In the genomic region with DNA sequence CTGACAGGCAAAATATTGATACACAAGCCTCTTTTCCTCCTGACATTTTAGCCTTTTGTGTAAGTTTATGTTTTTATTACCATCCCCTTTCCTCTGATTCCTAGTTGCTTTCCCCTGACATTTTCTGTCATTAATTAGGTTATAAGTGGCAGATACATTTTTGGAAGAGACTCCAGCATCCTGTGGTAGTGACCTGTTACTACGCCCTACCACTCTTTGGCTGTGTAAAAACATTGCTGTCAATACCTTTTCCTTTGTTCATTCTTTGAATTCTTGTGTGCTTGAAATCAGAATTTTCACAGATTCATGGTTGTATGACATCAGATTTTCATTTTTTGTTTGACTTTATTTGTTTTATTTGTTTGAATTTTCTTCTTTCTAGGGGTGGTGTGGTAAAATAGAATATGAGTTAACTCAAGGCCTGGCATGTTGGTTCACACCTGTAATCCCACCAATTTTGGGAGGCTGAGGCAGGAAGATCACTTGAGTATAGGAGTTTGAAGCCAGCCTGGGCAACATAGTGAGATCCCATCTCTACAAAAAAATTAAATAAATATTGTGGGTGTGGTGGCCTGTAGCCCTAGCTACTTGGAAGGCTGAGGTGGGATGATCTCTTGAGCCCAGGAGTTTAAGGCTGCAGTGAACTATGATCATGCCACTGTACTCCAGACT, we compare ENCODE assay signal across 13 cellular contexts. TPM values are rescaled to one million over a fixed set of nuclear protein-coding genes. Genes with fewer than 3 reads are reported as not detected.
A peak's percentile ranks its signal among the peaks of the same experiment; 100 is the strongest.
DNase-seq lines count a peak whose midpoint lies in the region; ATAC-seq, FAIRE-seq and TF ChIP-seq lines count a peak whose summit lies in the region.
"Had no signal": no experiment of that assay in that cellular context is flagged by ENCODE, and none has a peak within 500 bp of the region (broad histone marks: within the 10 kb centered on the region; RNA-seq: fewer than 3 reads in every experiment).

No MANE protein-coding gene starts in this region.

- no peak overlapping the region for H3K9ac ChIP-seq in endothelial cell of umbilical vein (replicated peaks; ENCODE audit: extremely low read depth, insufficient read depth, low read length)

- no peak overlapping the region for H3K4me2 ChIP-seq in PC-9
- no peak overlapping the region for H3K4me2 ChIP-seq in endothelial cell of umbilical vein (ENCODE audit: insufficient read depth, low read length)

- H3K36me3 ChIP-seq in PC-9 (ENCODE audit: low read depth) (no peaks in the 10 kb centered on the region), endothelial cell of umbilical vein (ENCODE audit: control insufficient read depth in 2 of 2, extremely low read depth in 1 of 2, insufficient read depth in 2 of 2, low read length in 2 of 2) (no peaks in the 10 kb centered on the region)

- 0 out of 2 replicates have a peak, but pooled peaks cover 5% of the 10 kb centered on the region for H3F3A ChIP-seq in PC-9 (ENCODE audit: insufficient read depth, low read depth)

- H3K9me3 ChIP-seq in PC-9 (ENCODE audit: insufficient read depth, low read depth) (no peaks in the 10 kb centered on the region), endothelial cell of umbilical vein (replicated peaks; ENCODE audit: control insufficient read depth, insufficient read depth, low read length) (no peaks in the 10 kb centered on the region)
- H3K9me3 ChIP-seq: spleen had no signal

- intact Hi-C loops in PC-9 (cut with micrococcal nuclease; ENCODE audit: unreplicated experiment): no loop called here
- intact Hi-C loops in endothelial cell of umbilical vein (cut with micrococcal nuclease): no loop called here

- TF ChIP-seq POLR2A in endothelial cell of umbilical vein (IDR thresholded peaks at IDR 0.05; ENCODE audit: low read depth, low read length): no peak

- no peak overlapping the region for H3K4me3 ChIP-seq in PC-9
- H3K4me3 ChIP-seq in endothelial cell of umbilical vein (replicated peaks in 1 of 3; ENCODE audit: insufficient read depth in 1 of 3, low read depth in 1 of 3, low read length in 3 of 3): no peak overlapping the region
- no peak overlapping the region for H3K4me3 ChIP-seq in retinal pigment epithelial cell (ENCODE audit: low read length)
- H3K4me3 ChIP-seq: spleen had no signal

- no peaks in the 10 kb centered on the region for H3K9me3 Mint-ChIP-seq in activated CD8-positive, alpha-beta memory T cell treated with anti-CD3 and anti-CD28 coated beads, Interleukin-2, amount 10 ng/mL, durations not matched to agents 7 days and 5 days (ENCODE audit: low read depth)
- H3K9me3 Mint-ChIP-seq: activated naive CD4-positive, alpha-beta T cell treated with anti-CD3 and anti-CD28 coated beads, Interleukin-2, amount 50 U/mL, for 72 hours had no signal

- CTCF ChIA-PET in activated CD8-positive, alpha-beta memory T cell treated with anti-CD3 and anti-CD28 coated beads, Interleukin-2, amount 10 ng/mL, durations not matched to agents 7 days and 5 days (lab: Charles Lee): interaction anchor here (1.7 kb wide), 1 partner anchor 46 kb away, joined by 5 read pairs; no protein-coding TSS in a partner anchor
- CTCF ChIA-PET in PC-9 (lab: Charles Lee) (no interaction called here), endothelial cell of umbilical vein (lab: Charles Lee) (interaction anchor here (1.0 to 2.0 kb wide), 2 partner anchors 46 to 122 kb away, joined by 4 to 11 read pairs; no protein-coding TSS in a partner anchor)

- H3K9me1 ChIP-seq in endothelial cell of umbilical vein (replicated peaks; ENCODE audit: control insufficient read depth, extremely low read depth, insufficient read depth, low read length): no peaks in the 10 kb centered on the region

- no peak overlapping the region for H3K4me3 Mint-ChIP-seq in activated CD8-positive, alpha-beta memory T cell treated with anti-CD3 and anti-CD28 coated beads, Interleukin-2, amount 10 ng/mL, durations not matched to agents 7 days and 5 days

- H3K27me3 ChIP-seq in PC-9 (ENCODE audit: insufficient read depth, low read depth): no peaks in the 10 kb centered on the region
- no peaks in the 10 kb centered on the region for H3K27me3 ChIP-seq in endothelial cell of umbilical vein (ENCODE audit: control insufficient read depth in 2 of 2, insufficient read depth in 2 of 2, low read length in 2 of 2)
- H3K27me3 ChIP-seq: spleen had no signal

- no peaks in the 10 kb centered on the region for H3K9me2 ChIP-seq in PC-9 (ENCODE audit: insufficient read depth)

- H2AFZ ChIP-seq in PC-9: no peak overlapping the region
- H2AFZ ChIP-seq in endothelial cell of umbilical vein (ENCODE audit: low read depth, low read length): no peak overlapping the region

- POLR2A ChIA-PET in PC-9 (lab: Charles Lee; ENCODE audit: unreplicated experiment): no interaction called here
- POLR2A ChIA-PET in endothelial cell of umbilical vein (lab: Charles Lee): no interaction called here

- peaks cover 87% of the 10 kb centered on the region for H3K79me2 ChIP-seq in PC-9 (ENCODE audit: low read depth)
- H3K79me2 ChIP-seq in endothelial cell of umbilical vein (ENCODE audit: control insufficient read depth, insufficient read depth, low read length): peaks cover 90% of the 10 kb centered on the region

- no TSS peak for BruUV-seq in PC-9 (replicated peaks; lab: Mats Ljungman, UMichigan)
- BruUV-seq in endothelial cell of umbilical vein (replicated peaks; lab: Mats Ljungman, UMichigan): no TSS peak

- H3K27ac Mint-ChIP-seq in activated CD8-positive, alpha-beta memory T cell treated with anti-CD3 and anti-CD28 coated beads, Interleukin-2, amount 10 ng/mL, durations not matched to agents 7 days and 5 days: peak overlapping the region; percentile 17

- H3K27ac ChIP-seq in PC-9: peak overlapping the region; percentile 12; the same call in 1 of the 2 replicates
- peak overlapping the region; percentile 7 for H3K27ac ChIP-seq in endothelial cell of umbilical vein (ENCODE audit: insufficient read depth, low read depth, low read length)
- H3K27ac ChIP-seq: spleen had no signal

- H3K36me3 Mint-ChIP-seq in activated CD8-positive, alpha-beta memory T cell treated with anti-CD3 and anti-CD28 coated beads, Interleukin-2, amount 10 ng/mL, durations not matched to agents 7 days and 5 days: peaks cover 6% of the 10 kb centered on the region

- no peaks in the 10 kb centered on the region for H3K27me3 Mint-ChIP-seq in activated CD8-positive, alpha-beta memory T cell treated with anti-CD3 and anti-CD28 coated beads, Interleukin-2, amount 10 ng/mL, durations not matched to agents 7 days and 5 days

- H3K4me1 ChIP-seq in PC-9 (replicated peaks; ENCODE audit: insufficient read depth) (no peaks in the 10 kb centered on the region), endothelial cell of umbilical vein (ENCODE audit: control insufficient read depth, extremely low read depth, insufficient read depth, low read length) (peaks cover 4% of the 10 kb centered on the region)

- TF ChIP-seq CTCF in PC-9 (conservative IDR thresholded peaks at IDR 0.05) (no peak), endothelial cell of umbilical vein (IDR thresholded peaks at IDR 0.05; ENCODE audit: extremely low read depth in 1 of 2, insufficient read depth in 1 of 2, low read depth in 1 of 2, low read length in 2 of 2) (no peak), retinal pigment epithelial cell (conservative IDR thresholded peaks at IDR 0.05; ENCODE audit: low read depth, low read length) (peak; percentile 29), omental fat pad (IDR thresholded peaks at IDR 0.05) (no peak)

- peaks cover 7% of the 10 kb centered on the region for H3K4me1 Mint-ChIP-seq in activated CD8-positive, alpha-beta memory T cell treated with anti-CD3 and anti-CD28 coated beads, Interleukin-2, amount 10 ng/mL, durations not matched to agents 7 days and 5 days

- FAIRE-seq in endothelial cell of umbilical vein (lab: Jason Lieb, UNC): no peak

- H4K20me1 ChIP-seq in PC-9 (ENCODE audit: insufficient read depth): peaks cover 9% of the 10 kb centered on the region
- peaks cover 21% of the 10 kb centered on the region for H4K20me1 ChIP-seq in endothelial cell of umbilical vein (replicated peaks; ENCODE audit: control insufficient read depth, extremely low read depth, insufficient read depth, low read length)

- no peak for DNase-seq in activated CD8-positive, alpha-beta memory T cell treated with anti-CD3 and anti-CD28 coated beads, Interleukin-2, amount 10 ng/mL, durations not matched to agents 7 days and 5 days
- no peak for DNase-seq in activated CD8-positive, alpha-beta memory T cell treated with anti-CD3 and anti-CD28 coated beads, Interleukin-2, amount 50 U/mL, for 48 hours
- DNase-seq in PC-9 (no peak), endothelial cell of umbilical vein (ENCODE audit: low read depth, low spot score) (no peak), retinal pigment epithelial cell (ENCODE audit: low read depth) (no peak), omental fat pad (ENCODE audit: low spot score) (no peak), NCI-H82 (lab: John Stamatoyannopoulos, UW) (no peak), NCI-H2227 (lab: John Stamatoyannopoulos, UW; ENCODE audit: unreplicated experiment) (no peak)
- DNase-seq: ACHN; activated CD4-positive, alpha-beta T cell treated with anti-CD3 and anti-CD28 coated beads, Interleukin-2, amount 50 U/mL, for 1 hour; NCI-H524 treated with DMSO at 0.1 percent for 48 hours had no signal

- no peak for ATAC-seq in activated CD8-positive, alpha-beta memory T cell treated with anti-CD3 and anti-CD28 coated beads, Interleukin-2, amount 10 ng/mL, durations not matched to agents 7 days and 5 days
- no peak for ATAC-seq in omental fat pad (ENCODE audit: low FRiP score)
- ATAC-seq: activated naive CD4-positive, alpha-beta T cell treated with anti-CD3 and anti-CD28 coated beads, Interleukin-2, amount 50 U/mL, for 72 hours had no signal

- dilution Hi-C loops in endothelial cell of umbilical vein (cut with MboI; ENCODE audit: extremely low pct_ligation_motif_present, low sequenced_read_pairs): no loop called here

TF ChIP-seq in endothelial cell of umbilical vein, 7 proteins besides CTCF, POLR2A, EP300 and RAD21 (continues in another document):
- no peak for TF ChIP-seq POLR2AphosphoS5 (IDR thresholded peaks at IDR 0.05; ENCODE audit: insufficient read depth, low read depth, low read length)

RNA-seq across cellular contexts. Expression of gene UBE2R2, which starts 43.4 kb away (rescaled TPM):
- total RNA-seq in activated CD8-positive, alpha-beta memory T cell treated with anti-CD3 and anti-CD28 coated beads, Interleukin-2, amount 10 ng/mL, durations not matched to agents 7 days and 5 days: 10 to 100 TPM; 30.8 to 31.0 TPM
- 37.5 and 38.9 TPM in 2 replicates for total RNA-seq in PC-9 (2021)
- total RNA-seq in endothelial cell of umbilical vein: 51.5 and 54.3 TPM in 2 replicates
- polyA plus RNA-seq in endothelial cell of umbilical vein: 18.8 and 23.9 TPM in 2 replicates
- 35.7 and 37.3 TPM in 2 replicates for polyA plus RNA-seq in endothelial cell of umbilical vein (2011; cell fraction: cytosol; rRNA removed)
- 23.5 and 27.5 TPM in 2 replicates for polyA plus RNA-seq in endothelial cell of umbilical vein (2011; cell fraction: nucleus; rRNA removed)
- 62.1 and 66.1 TPM in 2 replicates for polyA plus RNA-seq in endothelial cell of umbilical vein (2012)
- 36.0 and 37.6 TPM in 2 replicates for polyA minus RNA-seq in endothelial cell of umbilical vein
- polyA minus RNA-seq in endothelial cell of umbilical vein (2011; cell fraction: cytosol; rRNA and poly(A)+ RNA removed): 15.0 TPM
- polyA minus RNA-seq in endothelial cell of umbilical vein (2011; cell fraction: nucleus; rRNA and poly(A)+ RNA removed): 25.0 and 30.4 TPM in 2 replicates
- 10 to 100 TPM; 22.4 to 34.3 (median 30.2) TPM for total RNA-seq in omental fat pad
